In genomic region chr10:132365102-132365501, GRCh38 we compare ENCODE assay signal across 24 cellular contexts. TPM values are rescaled to one million over a fixed set of nuclear protein-coding genes. Genes with fewer than 3 reads are reported as not detected.
DNase-seq lines count a peak whose midpoint lies in the region; ATAC-seq and TF ChIP-seq lines count a peak whose summit lies in the region.
"Had no signal": no experiment of that assay in that cellular context is flagged by ENCODE, and none has a peak within 500 bp of the region (broad histone marks: within the 10 kb centered on the region; RNA-seq: fewer than 3 reads in every experiment).

No MANE protein-coding gene starts in this region.

- H3K27ac ChIP-seq in endodermal cell (ENCODE audit: low read depth, low read length) = peak overlapping the region; percentile 53
- H3K27ac ChIP-seq: heart right ventricle, stomach, vagina had no signal

- peak; percentile 37 for ATAC-seq in activated T-helper 17 cell treated with anti-CD3 and anti-CD28 coated beads, Interleukin-2, amount 50 U/mL, for 72 hours (replicated peaks)
- no peak for ATAC-seq in stimulated activated memory B cell treated with anti-CD40 and anti-IgM and Interleukin-4, amounts not matched to agents 10 μg/mL and 1 μg/mL and 100 μg/mL, for 72 hours
- ATAC-seq: GM12878, PC-3 had no signal

- TF ChIP-seq CTCF in endodermal cell (conservative IDR thresholded peaks at IDR 0.05) = no peak

- H3K27ac Mint-ChIP-seq in activated naive CD4-positive, alpha-beta T cell treated with anti-CD3 and anti-CD28 coated beads, Interleukin-2, amount 50 U/mL, for 24 hours = peak overlapping the region; percentile 41
- no peak overlapping the region for H3K27ac Mint-ChIP-seq in activated naive CD4-positive, alpha-beta T cell treated with anti-CD3 and anti-CD28 coated beads, Interleukin-2, amount 10 ng/mL, durations not matched to agents 7 days and 5 days
- peak overlapping the region; percentile 98 for H3K27ac Mint-ChIP-seq in activated T-helper 17 cell treated with anti-CD3 and anti-CD28 coated beads, Interleukin-2, amount 50 U/mL, for 72 hours
- peak overlapping the region; percentile 3 for H3K27ac Mint-ChIP-seq in endodermal cell
- H3K27ac Mint-ChIP-seq in stimulated activated memory B cell treated with anti-CD40 and anti-IgM and Interleukin-4, amounts not matched to agents 10 μg/mL and 1 μg/mL and 100 μg/mL, for 72 hours = peak overlapping the region; percentile 20

- CTCF ChIA-PET in activated naive CD4-positive, alpha-beta T cell treated with anti-CD3 and anti-CD28 coated beads, Interleukin-2, amount 10 ng/mL, durations not matched to agents 7 days and 5 days (lab: Charles Lee) = no interaction called here

- H3K4me3 Mint-ChIP-seq in activated naive CD4-positive, alpha-beta T cell treated with anti-CD3 and anti-CD28 coated beads, Interleukin-2, amount 50 U/mL, for 24 hours = no peak overlapping the region
- no peak overlapping the region for H3K4me3 Mint-ChIP-seq in activated naive CD4-positive, alpha-beta T cell treated with anti-CD3 and anti-CD28 coated beads, Interleukin-2, amount 10 ng/mL, durations not matched to agents 7 days and 5 days
- peak overlapping the region; percentile 52 for H3K4me3 Mint-ChIP-seq in activated T-helper 17 cell treated with anti-CD3 and anti-CD28 coated beads, Interleukin-2, amount 50 U/mL, for 72 hours
- no peak overlapping the region for H3K4me3 Mint-ChIP-seq in endodermal cell
- H3K4me3 Mint-ChIP-seq in stimulated activated memory B cell treated with anti-CD40 and anti-IgM and Interleukin-4, amounts not matched to agents 10 μg/mL and 1 μg/mL and 100 μg/mL, for 72 hours = no peak overlapping the region
- H3K4me3 Mint-ChIP-seq: CD8-positive, alpha-beta memory T cell; H9; naive thymus-derived CD4-positive, alpha-beta T cell had no signal

- no peaks in the 10 kb centered on the region for H3K9me3 ChIP-seq in endodermal cell (ENCODE audit: control insufficient read depth, low read length)
- H3K9me3 ChIP-seq: BE2C, stomach, vagina had no signal

- no peak overlapping the region for H3K9ac ChIP-seq in endodermal cell (ENCODE audit: extremely low read depth, low read length, poor library complexity, severe bottlenecking)

- no peak for DNase-seq in activated naive CD4-positive, alpha-beta T cell treated with anti-CD3 and anti-CD28 coated beads, Interleukin-2, amount 10 ng/mL, durations not matched to agents 7 days and 5 days
- DNase-seq in endodermal cell (no peak), GM19240 (ENCODE audit: insufficient read length, low spot score) (no peak), iPS-NIHi11 (ENCODE audit: low spot score) (no peak)
- DNase-seq: BE2C; CD8-positive, alpha-beta memory T cell; central memory CD4-positive, alpha-beta T cell; foreskin melanocyte; H9; heart right ventricle; kidney glomerular epithelial cell; NCI-H146; NCI-H226; NCI-H526 treated with DMSO at 0.1 percent for 48 hours; PC-3; SHP77; small intestine; stomach had no signal

- no peaks in the 10 kb centered on the region for H3K4me1 ChIP-seq in endodermal cell (ENCODE audit: control insufficient read depth, insufficient read depth, low read length)
- H3K4me1 ChIP-seq: BE2C, heart right ventricle, stomach, vagina had no signal

- H3K4me1 Mint-ChIP-seq in activated naive CD4-positive, alpha-beta T cell treated with anti-CD3 and anti-CD28 coated beads, Interleukin-2, amount 50 U/mL, for 24 hours = no peaks in the 10 kb centered on the region
- no peaks in the 10 kb centered on the region for H3K4me1 Mint-ChIP-seq in activated naive CD4-positive, alpha-beta T cell treated with anti-CD3 and anti-CD28 coated beads, Interleukin-2, amount 10 ng/mL, durations not matched to agents 7 days and 5 days
- H3K4me1 Mint-ChIP-seq in activated T-helper 17 cell treated with anti-CD3 and anti-CD28 coated beads, Interleukin-2, amount 50 U/mL, for 72 hours = peaks cover 10% of the 10 kb centered on the region
- H3K4me1 Mint-ChIP-seq in endodermal cell = no peaks in the 10 kb centered on the region
- peaks cover 10% of the 10 kb centered on the region for H3K4me1 Mint-ChIP-seq in stimulated activated memory B cell treated with anti-CD40 and anti-IgM and Interleukin-4, amounts not matched to agents 10 μg/mL and 1 μg/mL and 100 μg/mL, for 72 hours
- H3K4me1 Mint-ChIP-seq: CD8-positive, alpha-beta memory T cell had no signal

- H3K36me3 ChIP-seq in endodermal cell (ENCODE audit: control insufficient read depth, insufficient read depth, low read length) = no peaks in the 10 kb centered on the region
- H3K36me3 ChIP-seq: BE2C had no signal

- H3K4me3 ChIP-seq in endodermal cell (ENCODE audit: low read length) = no peak overlapping the region
- H3K4me3 ChIP-seq: GM12878, heart right ventricle, stomach, vagina had no signal

- no peaks in the 10 kb centered on the region for H3K9me3 Mint-ChIP-seq in activated naive CD4-positive, alpha-beta T cell treated with anti-CD3 and anti-CD28 coated beads, Interleukin-2, amount 50 U/mL, for 24 hours
- no peaks in the 10 kb centered on the region for H3K9me3 Mint-ChIP-seq in activated naive CD4-positive, alpha-beta T cell treated with anti-CD3 and anti-CD28 coated beads, Interleukin-2, amount 10 ng/mL, durations not matched to agents 7 days and 5 days
- peaks cover 9% of the 10 kb centered on the region for H3K9me3 Mint-ChIP-seq in activated T-helper 17 cell treated with anti-CD3 and anti-CD28 coated beads, Interleukin-2, amount 50 U/mL, for 72 hours
- peaks cover 7% of the 10 kb centered on the region for H3K9me3 Mint-ChIP-seq in endodermal cell
- peaks cover 7% of the 10 kb centered on the region for H3K9me3 Mint-ChIP-seq in stimulated activated memory B cell treated with anti-CD40 and anti-IgM and Interleukin-4, amounts not matched to agents 10 μg/mL and 1 μg/mL and 100 μg/mL, for 72 hours
- H3K9me3 Mint-ChIP-seq: CD8-positive, alpha-beta memory T cell had no signal

- no peaks in the 10 kb centered on the region for H3K27me3 Mint-ChIP-seq in activated naive CD4-positive, alpha-beta T cell treated with anti-CD3 and anti-CD28 coated beads, Interleukin-2, amount 50 U/mL, for 24 hours
- peaks cover 9% of the 10 kb centered on the region for H3K27me3 Mint-ChIP-seq in activated naive CD4-positive, alpha-beta T cell treated with anti-CD3 and anti-CD28 coated beads, Interleukin-2, amount 10 ng/mL, durations not matched to agents 7 days and 5 days
- no peaks in the 10 kb centered on the region for H3K27me3 Mint-ChIP-seq in activated T-helper 17 cell treated with anti-CD3 and anti-CD28 coated beads, Interleukin-2, amount 50 U/mL, for 72 hours
- no peaks in the 10 kb centered on the region for H3K27me3 Mint-ChIP-seq in endodermal cell (ENCODE audit: insufficient read depth)
- H3K27me3 Mint-ChIP-seq in stimulated activated memory B cell treated with anti-CD40 and anti-IgM and Interleukin-4, amounts not matched to agents 10 μg/mL and 1 μg/mL and 100 μg/mL, for 72 hours = no peaks in the 10 kb centered on the region

- peaks cover 9% of the 10 kb centered on the region for H3K36me3 Mint-ChIP-seq in activated naive CD4-positive, alpha-beta T cell treated with anti-CD3 and anti-CD28 coated beads, Interleukin-2, amount 50 U/mL, for 24 hours
- no peaks in the 10 kb centered on the region for H3K36me3 Mint-ChIP-seq in activated naive CD4-positive, alpha-beta T cell treated with anti-CD3 and anti-CD28 coated beads, Interleukin-2, amount 10 ng/mL, durations not matched to agents 7 days and 5 days
- H3K36me3 Mint-ChIP-seq in activated T-helper 17 cell treated with anti-CD3 and anti-CD28 coated beads, Interleukin-2, amount 50 U/mL, for 72 hours (ENCODE audit: low read depth) = peaks cover 20% of the 10 kb centered on the region
- H3K36me3 Mint-ChIP-seq in endodermal cell (ENCODE audit: low read depth) = peaks cover 21% of the 10 kb centered on the region
- H3K36me3 Mint-ChIP-seq in stimulated activated memory B cell treated with anti-CD40 and anti-IgM and Interleukin-4, amounts not matched to agents 10 μg/mL and 1 μg/mL and 100 μg/mL, for 72 hours = peaks cover 52% of the 10 kb centered on the region

- WGBS in endodermal cell (ENCODE audit: insufficient coverage in 1 of 2, insufficient read length in 1 of 2), 2 experiments = 89 to 92% methylated on average over 8 to 9 of the region's 9 CpGs

- H3K27me3 ChIP-seq in endodermal cell (ENCODE audit: control insufficient read depth, insufficient read depth, low read length, poor library complexity, severe bottlenecking) = no peaks in the 10 kb centered on the region
- H3K27me3 ChIP-seq: BE2C, heart right ventricle, stomach, vagina had no signal

RNA-seq across cellular contexts. Expression of gene PWWP2B, which starts 31.9 kb away (rescaled TPM):
- total RNA-seq in activated T-helper 17 cell treated with anti-CD3 and anti-CD28 coated beads, Interleukin-2, amount 50 U/mL, for 72 hours = 1 to 10 TPM; 1.5 to 3.1 TPM
- 10 to 100 TPM; 11.4 to 13.9 TPM for total RNA-seq in endodermal cell
- 7.5 TPM for polyA plus RNA-seq in endodermal cell (2013, experiment 1 of 2)
- 6.7 TPM for polyA plus RNA-seq in endodermal cell (2013, experiment 2 of 2)

RNA-seq across cellular contexts. Expression of gene LRRC27, which starts 33.1 kb away (rescaled TPM):
- total RNA-seq in activated T-helper 17 cell treated with anti-CD3 and anti-CD28 coated beads, Interleukin-2, amount 50 U/mL, for 72 hours = 1 to 10 TPM; 4.5 to 6.3 TPM
- total RNA-seq in endodermal cell = 10 to 100 TPM; 10.3 to 14.6 TPM
- polyA plus RNA-seq in endodermal cell (2013, experiment 1 of 2) = 12.8 TPM
- polyA plus RNA-seq in endodermal cell (2013, experiment 2 of 2) = 12.3 TPM

RNA-seq across cellular contexts. Expression of gene STK32C, which starts 57.4 kb away (rescaled TPM):
- total RNA-seq in activated T-helper 17 cell treated with anti-CD3 and anti-CD28 coated beads, Interleukin-2, amount 50 U/mL, for 72 hours = 10 to 100 TPM; 12.6 to 20.6 TPM
- 1 to 10 TPM; 8.4 to 9.9 TPM for total RNA-seq in endodermal cell
- polyA plus RNA-seq in endodermal cell (2013, experiment 1 of 2) = 20.9 TPM
- 18.8 TPM for polyA plus RNA-seq in endodermal cell (2013, experiment 2 of 2)
